In genomic region chr1:168081373-168082007, GRCh38 we compare ENCODE assay signal across 8 cellular contexts. TPM values are rescaled to one million over a fixed set of nuclear protein-coding genes. Genes with fewer than 3 reads are reported as not detected.
DNase-seq lines count a peak whose midpoint lies in the region; ATAC-seq and TF ChIP-seq lines count a peak whose summit lies in the region.

No MANE protein-coding gene starts in this region.

- no peak for TF ChIP-seq CTCF in H9 (conservative IDR thresholded peaks at IDR 0.05)

- in situ Hi-C loops in GM23248 (cut with MboI) = no loop called here

- no peak overlapping the region for H3K56ac ChIP-seq in H9 (ENCODE audit: insufficient read length, low read depth, low read length)

- H2AK5ac ChIP-seq in H9 (ENCODE audit: insufficient read length, low read length) = no peak overlapping the region

- no peak overlapping the region for H2BK5ac ChIP-seq in H9 (ENCODE audit: insufficient read length, low read length)

- peak overlapping the region; percentile 7 for H3K27ac Mint-ChIP-seq in stimulated activated effector memory CD8-positive, alpha-beta T cell treated with anti-CD3 and anti-CD28 coated beads, Interleukin-12 subunit alpha, Interleukin-12 subunit beta, amount 100 ng/mL, for 72 hours
- H3K27ac Mint-ChIP-seq in H9 = peak overlapping the region in 1 of 3 experiments; percentile 18; a peak in 2 of 7 replicates

- H4K20me1 ChIP-seq in GM23248 (ENCODE audit: insufficient read depth) = no peaks in the 10 kb centered on the region
- H4K20me1 ChIP-seq in H9 (ENCODE audit: control insufficient read depth, insufficient read depth, insufficient read length) = no peaks in the 10 kb centered on the region

- H3K79me2 ChIP-seq in GM23248 (ENCODE audit: insufficient read depth) = no peaks in the 10 kb centered on the region
- H3K79me2 ChIP-seq in H9 (ENCODE audit: insufficient read depth, low read length) = no peaks in the 10 kb centered on the region

- H3K79me1 ChIP-seq in H9 (ENCODE audit: insufficient read depth, low read depth, low read length, poor library complexity, severe bottlenecking) = no peaks in the 10 kb centered on the region

- no peak overlapping the region for H2BK20ac ChIP-seq in H9 (ENCODE audit: low read depth, low read length, poor library complexity, severe bottlenecking)

- H3K9me3 Mint-ChIP-seq in stimulated activated effector memory CD8-positive, alpha-beta T cell treated with anti-CD3 and anti-CD28 coated beads, Interleukin-12 subunit alpha, Interleukin-12 subunit beta, amount 100 ng/mL, for 72 hours = no peaks in the 10 kb centered on the region
- no peaks in the 10 kb centered on the region for H3K9me3 Mint-ChIP-seq in H9

- H3K4me3 ChIP-seq in GM23248 = no peak overlapping the region

- H3K23ac ChIP-seq in H9 (ENCODE audit: insufficient read length, low read depth, low read length) = no peak overlapping the region

- peak overlapping the region; percentile 29 for H3K4me2 ChIP-seq in GM23248 (ENCODE audit: unreplicated experiment)
- no peak overlapping the region for H3K4me2 ChIP-seq in H9 (ENCODE audit: insufficient read depth, insufficient read length, low read length)

- no peaks in the 10 kb centered on the region for H3K23me2 ChIP-seq in H9 (ENCODE audit: insufficient read length, low read depth, low read length, poor library complexity, severe bottlenecking)

- DNase-seq in GM23248 = peak; percentile 97
- peak; percentile 58 for DNase-seq in hepatic stellate cell (ENCODE audit: low spot score)
- DNase-seq in stimulated activated effector memory CD8-positive, alpha-beta T cell treated with anti-CD3 and anti-CD28 coated beads, Interleukin-12 subunit alpha, Interleukin-12 subunit beta, amount 100 ng/mL, for 72 hours (ENCODE audit: low spot score in 2 of 2) = peak in 1 of 2 donors; percentile 42
- no peak for DNase-seq in H9
- DNase-seq in NCI-H82 treated with DMSO at 0.1 percent for 48 hours (lab: John Stamatoyannopoulos, UW; ENCODE audit: unreplicated experiment) = no peak

- no peak overlapping the region for H3K4ac ChIP-seq in H9 (ENCODE audit: low read depth, low read length)

- H3K4me3 Mint-ChIP-seq in stimulated activated effector memory CD8-positive, alpha-beta T cell treated with anti-CD3 and anti-CD28 coated beads, Interleukin-12 subunit alpha, Interleukin-12 subunit beta, amount 100 ng/mL, for 72 hours = no peak overlapping the region
- no peak overlapping the region for H3K4me3 Mint-ChIP-seq in H9

- no peak overlapping the region for H2AFZ ChIP-seq in GM23248
- no peak overlapping the region for H2AFZ ChIP-seq in H9 (ENCODE audit: low read length)

- H3K36me3 Mint-ChIP-seq in stimulated activated effector memory CD8-positive, alpha-beta T cell treated with anti-CD3 and anti-CD28 coated beads, Interleukin-12 subunit alpha, Interleukin-12 subunit beta, amount 100 ng/mL, for 72 hours = peaks cover 6% of the 10 kb centered on the region
- peaks cover 3 to 5% (median 3%) of the 10 kb centered on the region in 3 experiments; a peak in 5 of 7 replicates for H3K36me3 Mint-ChIP-seq in H9 (ENCODE audit: insufficient read depth in 1 of 3, low read depth in 3 of 3)

- no peak overlapping the region for H3K14ac ChIP-seq in H9 (ENCODE audit: insufficient read depth, low read length)

- H3K9me3 ChIP-seq in GM23248 (ENCODE audit: low read depth) (no peaks in the 10 kb centered on the region), H9 (ENCODE audit: control insufficient read depth, low read depth, low read length) (no peaks in the 10 kb centered on the region)

- H3K4me1 Mint-ChIP-seq in stimulated activated effector memory CD8-positive, alpha-beta T cell treated with anti-CD3 and anti-CD28 coated beads, Interleukin-12 subunit alpha, Interleukin-12 subunit beta, amount 100 ng/mL, for 72 hours = no peaks in the 10 kb centered on the region
- peaks cover 5 to 6% of the 10 kb centered on the region in 2 experiments for H3K4me1 Mint-ChIP-seq in H9

- peaks cover 60% of the 10 kb centered on the region for H3F3A ChIP-seq in GM23248 (ENCODE audit: insufficient read depth)

- no peak for ATAC-seq in stimulated activated effector memory CD8-positive, alpha-beta T cell treated with anti-CD3 and anti-CD28 coated beads, Interleukin-12 subunit alpha, Interleukin-12 subunit beta, amount 100 ng/mL, for 72 hours
- no peak for ATAC-seq in HG03135 (IDR thresholded peaks at IDR 0.05; ENCODE audit: unreplicated experiment)
- no peak for ATAC-seq in GM21367 (IDR thresholded peaks at IDR 0.05; ENCODE audit: unreplicated experiment)

- no peak overlapping the region for H2BK120ac ChIP-seq in H9 (ENCODE audit: low read depth, low read length, poor library complexity, severe bottlenecking)

- no peak overlapping the region for H2BK12ac ChIP-seq in H9 (ENCODE audit: insufficient read length, low read depth, low read length)

- no peak overlapping the region for H2BK15ac ChIP-seq in H9 (ENCODE audit: low read depth, low read length)

- 0 out of 2 replicates have a peak, but pooled peaks cover 7% of the 10 kb centered on the region for H3K36me3 ChIP-seq in GM23248 (ENCODE audit: low read depth)

- no peak overlapping the region for H4K5ac ChIP-seq in H9 (ENCODE audit: insufficient read length, low read depth, low read length)

- no peak overlapping the region for H4K91ac ChIP-seq in H9 (ENCODE audit: insufficient read length, low read depth, low read length)

- peak overlapping the region; percentile 77 for H3K9ac ChIP-seq in GM23248
- no peak overlapping the region for H3K9ac ChIP-seq in H9 (ENCODE audit: extremely low read depth, insufficient read length, low read length)

- 21 to 27% methylated on average over 4 of the region's 4 CpGs for WGBS in GM23248 (ENCODE audit: low coverage in 1 of 2, low lambda C conversion rate in 2 of 2, missing lambda C conversion rate in 2 of 2), 2 experiments
- no CpG with 5 or more reads among the region's 4 CpGs for whole genome bisulfite sequencing in H9 (ENCODE audit: extremely low coverage, insufficient read length, low lambda C conversion rate)

- H3T11ph ChIP-seq in H9 (ENCODE audit: low read length) = no peak overlapping the region

- H3K27me3 Mint-ChIP-seq in H9 (ENCODE audit: low read depth) = no peaks in the 10 kb centered on the region

- H4K8ac ChIP-seq in H9 (replicated peaks; ENCODE audit: insufficient read length, low read depth, low read length) = no peak overlapping the region

- H3K27ac ChIP-seq in GM23248 (peak overlapping the region; percentile 99), angular gyrus (ENCODE audit: low read depth, low read length) (peak overlapping the region; percentile 48), H9 (ENCODE audit: insufficient read length, low read depth, low read length) (no peak overlapping the region)

- no peak overlapping the region for H3K18ac ChIP-seq in H9 (ENCODE audit: insufficient read length, low read depth, low read length)

- H3K4me1 ChIP-seq in GM23248 (ENCODE audit: insufficient read depth) = peaks cover 34% of the 10 kb centered on the region
- H3K4me1 ChIP-seq in H9 (ENCODE audit: insufficient read depth, low read length) = peaks cover 2% of the 10 kb centered on the region; the same call in 1 of the 2 replicates

- H3K27me3 ChIP-seq in GM23248 (replicated peaks; ENCODE audit: insufficient read depth) (no peaks in the 10 kb centered on the region), H9 (ENCODE audit: insufficient read depth, low read length) (no peaks in the 10 kb centered on the region)

- no peaks in the 10 kb centered on the region for H3K9me2 ChIP-seq in GM23248 (ENCODE audit: insufficient read depth)

RNA-seq across cellular contexts. Expression of gene GPR161, which starts 55.2 kb away (rescaled TPM):
- 9.0 and 14.2 TPM in 2 replicates for total RNA-seq in GM23248 (2014; rRNA removed; shearing (Covaris generic))
- polyA plus RNA-seq in GM23248 (2016; fragmentation: Nextera tagmentation; extraction: Ambion mirVana) = 11.0 and 11.8 TPM in 2 replicates
- 9.9 and 10.6 TPM in 2 replicates for total RNA-seq in H9 (2021)

Comparison
In these comparisons a context has a peak if more than half of its experiments do, and no peak if none do; other contexts are left out.
1. DNase-seq: peak in GM23248 (single experiment) and hepatic stellate cell (single experiment); none in H9 (single experiment) and NCI-H82 treated with DMSO at 0.1 percent for 48 hours (single experiment).